Comparison of ENCODE assay signal across 8 cellular contexts in genomic region chr3:186772281-186772885, GRCh38. TPM values are rescaled to one million over a fixed set of nuclear protein-coding genes. Genes with fewer than 3 reads are reported as not detected.
DNase-seq lines count a peak whose midpoint lies in the region; ATAC-seq lines count a peak whose summit lies in the region.

No MANE protein-coding gene starts in this region.

- ATAC-seq in GM21381 (IDR thresholded peaks at IDR 0.05; ENCODE audit: unreplicated experiment), result peak; percentile 31

- H3K4me1 ChIP-seq in ES-I3 (ENCODE audit: insufficient read depth, low read length) (peaks cover 10% of the 10 kb centered on the region; the same call in 1 of the 2 replicates), neuronal stem cell (ENCODE audit: control insufficient read depth in 2 of 2, insufficient read depth in 1 of 2, low read depth in 1 of 2, low read length in 2 of 2) (peaks cover 3 to 4% of the 10 kb centered on the region in 2 donors)
- H3K4me1 ChIP-seq in effector memory CD4-positive, alpha-beta T cell (ENCODE audit: control insufficient read depth, insufficient read depth, low read length, poor library complexity, severe bottlenecking), result peaks cover 3% of the 10 kb centered on the region

- H3K27ac ChIP-seq in effector memory CD4-positive, alpha-beta T cell (ENCODE audit: insufficient read depth, low read length, poor library complexity, severe bottlenecking), result peak overlapping the region; percentile 64
- no peak overlapping the region for H3K27ac ChIP-seq in neuronal stem cell (replicated peaks; ENCODE audit: low read length)

- H2BK5ac ChIP-seq in neuronal stem cell (ENCODE audit: low read length), result peak overlapping the region; percentile 53

- H3K4ac ChIP-seq in neuronal stem cell (ENCODE audit: low read length), result no peak overlapping the region

- no peak overlapping the region for H2BK120ac ChIP-seq in neuronal stem cell (ENCODE audit: low read depth, low read length)

- no peaks in the 10 kb centered on the region for H3K27me3 ChIP-seq in effector memory CD4-positive, alpha-beta T cell (replicated peaks; ENCODE audit: control insufficient read depth, insufficient read depth, low read length, poor library complexity, severe bottlenecking)
- peaks cover 0 to 3% (median 0%) of the 10 kb centered on the region in 3 experiments for H3K27me3 ChIP-seq in neuronal stem cell (ENCODE audit: control insufficient read depth in 3 of 3, insufficient read depth in 3 of 3, low read depth in 1 of 3, low read length in 3 of 3)

- peak; percentile 57 for DNase-seq in Jurkat, Clone E6-1 (ENCODE audit: low read depth, low spot score)
- no peak for DNase-seq in effector memory CD4-positive, alpha-beta T cell
- DNase-seq in neuronal stem cell (ENCODE audit: low spot score) (no peak), iPS-NIHi11 (ENCODE audit: low spot score) (no peak), SKM-1 (lab: John Stamatoyannopoulos, UW; ENCODE audit: unreplicated experiment) (no peak), medulla oblongata (ENCODE audit: extremely low spot score) (no peak)

- peak overlapping the region; percentile 71 for H3K14ac ChIP-seq in neuronal stem cell (ENCODE audit: low read length)

- H3K9ac ChIP-seq in ES-I3 (ENCODE audit: low read depth, low read length) (peak overlapping the region; percentile 45; the same call in 1 of the 2 replicates), neuronal stem cell (ENCODE audit: low read depth, low read length, poor library complexity) (peak overlapping the region; percentile 12)

- peak overlapping the region; percentile 64 for H3K18ac ChIP-seq in neuronal stem cell (ENCODE audit: low read length)

- 100% methylated on average over 5 of the region's 35 CpGs; no CpG with 5 or more reads in 1 of the 2 donors for WGBS in neuronal stem cell (ENCODE audit: extremely low coverage in 2 of 2, insufficient read length in 2 of 2, insufficient replicate concordance in 1 of 2), 2 donors

- H2AK5ac ChIP-seq in neuronal stem cell (ENCODE audit: low read depth, low read length), result peak overlapping the region; percentile 37

- peak overlapping the region; percentile 89 for H3K23ac ChIP-seq in neuronal stem cell (ENCODE audit: low read depth, low read length, poor library complexity)

- H2BK15ac ChIP-seq in neuronal stem cell (ENCODE audit: low read length), result peak overlapping the region; percentile 89

- H3K9me3 ChIP-seq in ES-I3 (ENCODE audit: control insufficient read depth, insufficient read depth, low read length), result no peaks in the 10 kb centered on the region
- no peaks in the 10 kb centered on the region for H3K9me3 ChIP-seq in effector memory CD4-positive, alpha-beta T cell (ENCODE audit: control insufficient read depth, low read length)
- no peaks in the 10 kb centered on the region for H3K9me3 ChIP-seq in neuronal stem cell (replicated peaks in 1 of 2; ENCODE audit: control insufficient read depth in 2 of 2, insufficient read depth in 1 of 2, low read depth in 1 of 2, low read length in 2 of 2)

- no peak overlapping the region for H2BK12ac ChIP-seq in neuronal stem cell (ENCODE audit: low read length)

- H2AFZ ChIP-seq in neuronal stem cell (ENCODE audit: low read length), result peak overlapping the region; percentile 82

- H3K36me3 ChIP-seq in ES-I3 (ENCODE audit: insufficient read depth, low read length), result no peaks in the 10 kb centered on the region
- H3K36me3 ChIP-seq in effector memory CD4-positive, alpha-beta T cell (ENCODE audit: control insufficient read depth, insufficient read depth, low read length), result no peaks in the 10 kb centered on the region
- H3K36me3 ChIP-seq in neuronal stem cell (replicated peaks in 1 of 2; ENCODE audit: control insufficient read depth in 2 of 2, insufficient read depth in 2 of 2, low read length in 2 of 2), result no peaks in the 10 kb centered on the region

- H4K91ac ChIP-seq in neuronal stem cell (ENCODE audit: low read depth, low read length, poor library complexity), result no peak overlapping the region

- peak overlapping the region; percentile 13 for H3K4me3 ChIP-seq in Jurkat, Clone E6-1 (ENCODE audit: low read length)
- H3K4me3 ChIP-seq in effector memory CD4-positive, alpha-beta T cell (ENCODE audit: insufficient read depth, low read depth, low read length, poor library complexity, severe bottlenecking), result peak overlapping the region; percentile 84
- no peak overlapping the region for H3K4me3 ChIP-seq in neuronal stem cell (ENCODE audit: low read length in 2 of 2)

- no peak overlapping the region for H3K4me2 ChIP-seq in neuronal stem cell (ENCODE audit: insufficient read depth, low read length, poor library complexity, severe bottlenecking)

- no peaks in the 10 kb centered on the region for H3K79me1 ChIP-seq in neuronal stem cell (ENCODE audit: low read depth, low read length)

- H4K8ac ChIP-seq in neuronal stem cell (ENCODE audit: low read depth, low read length), result no peak overlapping the region

RNA-seq across cellular contexts. Expression of gene EIF4A2, which starts 11.0 kb away (rescaled TPM):
- 446 TPM for polyA plus RNA-seq in Jurkat, Clone E6-1 (2012; ENCODE audit: insufficient read depth, insufficient read length)
- 459 TPM for polyA plus RNA-seq in neuronal stem cell (2013, experiment 1 of 2)
- 457 TPM for polyA plus RNA-seq in neuronal stem cell (2013, experiment 2 of 2)

RNA-seq across cellular contexts. Expression of gene RFC4, which starts 33.9 kb away (rescaled TPM):
- 201 TPM for polyA plus RNA-seq in Jurkat, Clone E6-1 (2012; ENCODE audit: insufficient read depth, insufficient read length)
- 91.2 TPM for polyA plus RNA-seq in neuronal stem cell (2013, experiment 1 of 2)
- polyA plus RNA-seq in neuronal stem cell (2013, experiment 2 of 2), result 92.8 TPM

RNA-seq across cellular contexts. Expression of gene KNG1, which starts 55.2 kb away (rescaled TPM):
- polyA plus RNA-seq in Jurkat, Clone E6-1 (2012; ENCODE audit: insufficient read depth, insufficient read length), result not detected
- polyA plus RNA-seq in neuronal stem cell (2013, experiment 1 of 2), result not detected
- polyA plus RNA-seq in neuronal stem cell (2013, experiment 2 of 2), result not detected

Comparison
In these comparisons a context has a peak if more than half of its experiments do, and no peak if none do; other contexts are left out.
1. H3K4me3 ChIP-seq: peak in Jurkat, Clone E6-1 (single experiment) and effector memory CD4-positive, alpha-beta T cell (single experiment); none in neuronal stem cell (0 of 2).